ENCODE assay signal across 10 cellular contexts in the genomic region with DNA sequence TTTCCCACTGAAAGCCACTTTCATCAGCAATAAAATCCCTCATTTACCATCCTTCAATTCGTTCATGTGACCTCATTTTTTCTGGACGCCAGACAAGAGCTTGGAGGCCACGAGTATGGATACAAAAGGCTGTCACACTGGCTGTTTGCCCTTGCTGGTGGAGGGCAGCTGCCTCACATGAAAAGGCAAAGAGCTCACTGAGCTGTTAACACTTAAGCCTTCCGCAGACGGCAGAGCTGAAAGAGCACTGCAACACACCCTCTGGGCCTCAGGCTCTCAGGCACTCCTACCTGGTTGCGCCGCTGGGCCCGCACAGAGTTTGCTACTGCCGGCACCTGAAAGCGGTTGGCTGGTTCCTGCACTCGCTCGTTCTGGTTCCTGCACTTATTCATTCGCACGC.
DNase-seq lines count a peak whose midpoint lies in the region; ATAC-seq, FAIRE-seq and TF ChIP-seq lines count a peak whose summit lies in the region.
"Had no signal": no experiment of that assay in that cellular context is flagged by ENCODE, and none has a peak within 500 bp of the region (broad histone marks: within the 10 kb centered on the region; RNA-seq: fewer than 3 reads in every experiment).

No MANE protein-coding gene starts in this region.

- TF ChIP-seq POLR2A in K562 (conservative IDR thresholded peaks at IDR 0.05), result no peak

- TF ChIP-seq CTCF in K562 (IDR thresholded peaks at IDR 0.05 in 2 of 3, conservative IDR thresholded peaks at IDR 0.05 in 1 of 3; ENCODE audit: insufficient read depth in 2 of 3, low read depth in 1 of 3, low read length in 3 of 3), result no peak
- no peak for TF ChIP-seq CTCF in retinal pigment epithelial cell (conservative IDR thresholded peaks at IDR 0.05; ENCODE audit: low read depth, low read length)

- CTCF ChIA-PET in K562 (lab: Yijun Ruan, JAX; ENCODE audit: low intra/inter-chr PET ratio), result interaction anchor here (0.9 kb wide), 1 partner anchor 274 kb away, joined by 3 read pairs; no protein-coding TSS in a partner anchor

- no peak for TF ChIP-seq RAD21 in K562 (CRISPR knock-in tag; conservative IDR thresholded peaks at IDR 0.05 in 1 of 2, IDR thresholded peaks at IDR 0.05 in 1 of 2)

- no peaks in the 10 kb centered on the region for H3K36me3 Mint-ChIP-seq in T-helper 2 cell treated with Interferon-gamma antibody and Interleukin-4, amounts not matched to agents 5 μg/mL and 100 μg/mL, for 36 hours (ENCODE audit: low read depth)

- H3K79me2 ChIP-seq in K562 (ENCODE audit: control insufficient read depth, insufficient read depth, low read length), result no peaks in the 10 kb centered on the region

- H3K4me1 Mint-ChIP-seq in T-helper 2 cell treated with Interferon-gamma antibody and Interleukin-4, amounts not matched to agents 5 μg/mL and 100 μg/mL, for 36 hours (ENCODE audit: low read depth), result no peaks in the 10 kb centered on the region

- no peak overlapping the region for H3K27ac Mint-ChIP-seq in T-helper 2 cell treated with Interferon-gamma antibody and Interleukin-4, amounts not matched to agents 5 μg/mL and 100 μg/mL, for 36 hours

- H3K9me3 ChIP-seq in HUES6 (ENCODE audit: control insufficient read depth, insufficient read depth, low read depth, low read length) (no peaks in the 10 kb centered on the region), K562 (replicated peaks; ENCODE audit: control insufficient read depth, insufficient read depth, low read depth, low read length) (no peaks in the 10 kb centered on the region)
- H3K9me3 ChIP-seq: SJSA1 had no signal

- intact Hi-C loops in K562 (cut with micrococcal nuclease), result loop anchor here (10.0 kb wide), 1 partner anchor 431 kb away; no protein-coding TSS in a partner anchor

- FAIRE-seq in K562 (lab: Jason Lieb, UNC), result no peak
- FAIRE-seq: urothelium cell line had no signal

- in situ Hi-C loops in K562 (cut with MboI), result no loop called here

- H3K4me1 ChIP-seq in HUES6 (ENCODE audit: control insufficient read depth, insufficient read depth, low read length) (peaks cover 51% of the 10 kb centered on the region), K562 (replicated peaks in 1 of 2; ENCODE audit: control insufficient read depth in 2 of 2, insufficient read depth in 2 of 2, low read length in 2 of 2) (peaks cover 0 to 2% of the 10 kb centered on the region in 2 experiments; a peak in 2 of 5 replicates)
- H3K4me1 ChIP-seq: SJSA1 had no signal

- peak; percentile 61 for ATAC-seq in K562
- ATAC-seq in HG03469 (IDR thresholded peaks at IDR 0.05; ENCODE audit: unreplicated experiment), result no peak
- ATAC-seq in GM19467 (IDR thresholded peaks at IDR 0.05; ENCODE audit: unreplicated experiment), result no peak
- no peak for ATAC-seq in HG02588 (IDR thresholded peaks at IDR 0.05; ENCODE audit: unreplicated experiment)

- H3K36me3 ChIP-seq in HUES6 (ENCODE audit: control insufficient read depth, insufficient read depth, low read length) (no peaks in the 10 kb centered on the region), K562 (ENCODE audit: control insufficient read depth, insufficient read depth, low read length) (no peaks in the 10 kb centered on the region)
- H3K36me3 ChIP-seq: SJSA1 had no signal

- H3K4me3 ChIP-seq in HUES6 (ENCODE audit: low read depth, low read length) (peak overlapping the region; percentile 32), K562 (no peak overlapping the region), retinal pigment epithelial cell (ENCODE audit: low read length) (no peak overlapping the region)
- H3K4me3 ChIP-seq: SJSA1 had no signal

- no peak overlapping the region for H3K4me3 Mint-ChIP-seq in T-helper 2 cell treated with Interferon-gamma antibody and Interleukin-4, amounts not matched to agents 5 μg/mL and 100 μg/mL, for 36 hours

- POLR2A ChIA-PET in K562 (lab: Yijun Ruan, JAX), result interaction anchor here (1.0 kb wide), 1 partner anchor 12 kb away, joined by 3 read pairs; no protein-coding TSS in a partner anchor

- H3K27ac ChIP-seq in HUES6 (ENCODE audit: low read depth, low read length) (no peak overlapping the region), K562 (ENCODE audit: extremely low read depth, low read depth, low read length) (no peak overlapping the region)
- H3K27ac ChIP-seq: SJSA1 had no signal

- H3K4me2 ChIP-seq in K562 (ENCODE audit: insufficient read depth, low read length), result no peak overlapping the region

- no peaks in the 10 kb centered on the region for H4K20me1 ChIP-seq in K562 (replicated peaks; ENCODE audit: control insufficient read depth, insufficient read depth, low read length)

- H3K27me3 Mint-ChIP-seq in T-helper 2 cell treated with Interferon-gamma antibody and Interleukin-4, amounts not matched to agents 5 μg/mL and 100 μg/mL, for 36 hours (ENCODE audit: low read depth), result no peaks in the 10 kb centered on the region

- DNase-seq in K562 (ENCODE audit: extremely low read depth in 1 of 4, low spot score in 3 of 4), result no peak
- DNase-seq in iPS-NIHi11 (ENCODE audit: low spot score), result peak; percentile 37
- peak; percentile 64 for DNase-seq in retinal pigment epithelial cell (ENCODE audit: low read depth)
- DNase-seq in T-helper 2 cell treated with Interferon-gamma antibody and Interleukin-4, amounts not matched to agents 5 μg/mL and 100 μg/mL, for 36 hours (ENCODE audit: low spot score), result no peak

- peak overlapping the region; percentile 29; the same call in 1 of the 2 replicates for H2AFZ ChIP-seq in K562 (ENCODE audit: low read depth, low read length)

- no peak for TF ChIP-seq EP300 in K562 (IDR thresholded peaks at IDR 0.05; ENCODE audit: low read length)

- no peaks in the 10 kb centered on the region for H3K9me3 Mint-ChIP-seq in T-helper 2 cell treated with Interferon-gamma antibody and Interleukin-4, amounts not matched to agents 5 μg/mL and 100 μg/mL, for 36 hours

- WGBS in K562 (ENCODE audit: insufficient coverage, low coverage, missing lambda C conversion rate), result 6% methylated on average over 14 of the region's 14 CpGs

- no TSS peak for BruUV-seq in K562 (replicated peaks; lab: Mats Ljungman, UMichigan)

- H3K27me3 ChIP-seq in HUES6 (ENCODE audit: control insufficient read depth, insufficient read depth, low read length) (no peaks in the 10 kb centered on the region), K562 (ENCODE audit: control insufficient read depth in 2 of 2, insufficient read depth in 2 of 2, low read length in 2 of 2) (peaks cover 0 to 6% of the 10 kb centered on the region in 2 experiments; a peak in 2 of 5 replicates)

- no peaks in the 10 kb centered on the region for H3K9me1 ChIP-seq in K562 (ENCODE audit: control insufficient read depth, insufficient read depth, low read length)

- no peak overlapping the region for H3K9ac ChIP-seq in HUES6 (ENCODE audit: low read length)
- H3K9ac ChIP-seq in K562 (ENCODE audit: insufficient read depth in 1 of 2, low read depth in 2 of 2, low read length in 2 of 2), result no peak overlapping the region

TF ChIP-seq in K562, 482 proteins besides CTCF, POLR2A, EP300 and RAD21:
- TF ChIP-seq, protein P1, sequence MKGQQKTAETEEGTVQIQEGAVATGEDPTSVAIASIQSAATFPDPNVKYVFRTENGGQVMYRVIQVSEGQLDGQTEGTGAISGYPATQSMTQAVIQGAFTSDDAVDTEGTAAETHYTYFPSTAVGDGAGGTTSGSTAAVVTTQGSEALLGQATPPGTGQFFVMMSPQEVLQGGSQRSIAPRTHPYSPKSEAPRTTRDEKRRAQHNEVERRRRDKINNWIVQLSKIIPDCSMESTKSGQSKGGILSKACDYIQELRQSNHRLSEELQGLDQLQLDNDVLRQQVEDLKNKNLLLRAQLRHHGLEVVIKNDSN (CRISPR knock-in tag; IDR thresholded peaks at IDR 0.05), result no peak
- TF ChIP-seq ZNF75A (CRISPR knock-in tag; IDR thresholded peaks at IDR 0.05) (no peak), ZBED1 (IDR thresholded peaks at IDR 0.05) (no peak), RNF2 (IDR thresholded peaks at IDR 0.05) (no peak), IRF2 (CRISPR knock-in tag; IDR thresholded peaks at IDR 0.05) (no peak), STAT5B (CRISPR knock-in tag; IDR thresholded peaks at IDR 0.05) (no peak)

Comparison
In these comparisons a context has a peak if more than half of its experiments do, and no peak if none do; other contexts are left out.
1. DNase-seq: peak in iPS-NIHi11 (single experiment) and retinal pigment epithelial cell (single experiment); none in K562 (0 of 4) and T-helper 2 cell treated with Interferon-gamma antibody and Interleukin-4, amounts not matched to agents 5 μg/mL and 100 μg/mL, for 36 hours (single experiment).